In genomic region chr17:45246861-45247428, GRCh38 we compare ENCODE assay signal across 8 cellular contexts. TPM values are rescaled to one million over a fixed set of nuclear protein-coding genes. Genes with fewer than 3 reads are reported as not detected.
DNase-seq lines count a peak whose midpoint lies in the region; ATAC-seq and TF ChIP-seq lines count a peak whose summit lies in the region.

No MANE protein-coding gene starts in this region.

- H3K4me3 Mint-ChIP-seq in activated naive CD4-positive, alpha-beta T cell treated with anti-CD3 and anti-CD28 coated beads for 36 hours, result peak overlapping the region; percentile 81

- peaks cover 17% of the 10 kb centered on the region for H3K4me1 ChIP-seq in OCI-LY1 (ENCODE audit: insufficient read depth, low read length, severe bottlenecking)
- peaks cover 0 to 8% of the 10 kb centered on the region in 2 donors for H3K4me1 ChIP-seq in lung (ENCODE audit: control insufficient read depth in 2 of 2, insufficient read depth in 2 of 2, low read length in 2 of 2)
- no peaks in the 10 kb centered on the region for H3K4me1 ChIP-seq in urinary bladder (ENCODE audit: insufficient read depth)

- H3K79me2 ChIP-seq in OCI-LY1 (ENCODE audit: insufficient read depth, low read length), result no peaks in the 10 kb centered on the region

- WGBS in lung, 2 donors, result 15 to 25% methylated on average over 33 of the region's 33 CpGs
- WGBS in urinary bladder, result 9% methylated on average over 33 of the region's 33 CpGs

- H3K4me1 Mint-ChIP-seq in activated naive CD4-positive, alpha-beta T cell treated with anti-CD3 and anti-CD28 coated beads for 36 hours (ENCODE audit: low read depth), result peaks cover 48% of the 10 kb centered on the region

- H3K36me3 ChIP-seq in OCI-LY1 (ENCODE audit: insufficient read depth, low read length), result peaks cover 34% of the 10 kb centered on the region
- peaks cover 0 to 33% of the 10 kb centered on the region in 2 donors for H3K36me3 ChIP-seq in lung (ENCODE audit: control insufficient read depth in 2 of 2, insufficient read depth in 2 of 2, low read length in 2 of 2)
- no peaks in the 10 kb centered on the region for H3K36me3 ChIP-seq in urinary bladder (ENCODE audit: insufficient read depth)

- DNase-seq in activated naive CD4-positive, alpha-beta T cell treated with anti-CD3 and anti-CD28 coated beads for 36 hours, result peak; percentile 78
- DNase-seq in activated naive CD4-positive, alpha-beta T cell treated with Interleukin-2 at 50 U/mL for 16 hours, result no peak
- DNase-seq in cerebellar cortex (ENCODE audit: low spot score), result peak; percentile 36
- no peak for DNase-seq in lung (ENCODE audit: low spot score)
- no peak for DNase-seq in putamen (ENCODE audit: low spot score)
- DNase-seq in GDM1 (lab: John Stamatoyannopoulos, UW), result no peak

- H3K9me3 ChIP-seq in OCI-LY1 (ENCODE audit: low read length) (no peaks in the 10 kb centered on the region), lung (ENCODE audit: control insufficient read depth in 2 of 2, insufficient read depth in 1 of 2, low read length in 1 of 2) (no peaks in the 10 kb centered on the region)

- H3K9me3 Mint-ChIP-seq in activated naive CD4-positive, alpha-beta T cell treated with anti-CD3 and anti-CD28 coated beads for 36 hours, result no peaks in the 10 kb centered on the region

- H3K27me3 Mint-ChIP-seq in activated naive CD4-positive, alpha-beta T cell treated with anti-CD3 and anti-CD28 coated beads for 36 hours (ENCODE audit: low read depth), result no peaks in the 10 kb centered on the region

- H3K27me3 ChIP-seq in OCI-LY1 (ENCODE audit: insufficient read depth, low read length), result no peaks in the 10 kb centered on the region
- H3K27me3 ChIP-seq in lung (ENCODE audit: control insufficient read depth, insufficient read depth), result no peaks in the 10 kb centered on the region

- peaks cover 28% of the 10 kb centered on the region for H3K36me3 Mint-ChIP-seq in activated naive CD4-positive, alpha-beta T cell treated with anti-CD3 and anti-CD28 coated beads for 36 hours (ENCODE audit: low read depth)

- peak overlapping the region; percentile 86 for H3K27ac Mint-ChIP-seq in activated naive CD4-positive, alpha-beta T cell treated with anti-CD3 and anti-CD28 coated beads for 36 hours

- H4K20me1 ChIP-seq in OCI-LY1 (ENCODE audit: insufficient read depth, low read length), result no peaks in the 10 kb centered on the region

- H3K27ac ChIP-seq in OCI-LY1 (ENCODE audit: low read depth, low read length, poor library complexity, severe bottlenecking), result peak overlapping the region; percentile 66
- H3K27ac ChIP-seq in lung (ENCODE audit: low read depth in 1 of 2, low read length in 1 of 2), result peak overlapping the region in 1 of 2 donors; percentile 51
- peak overlapping the region; percentile 33 for H3K27ac ChIP-seq in urinary bladder (ENCODE audit: low read depth)

- peak overlapping the region; percentile 77 for H3K4me2 ChIP-seq in OCI-LY1 (ENCODE audit: low read length)

- intact Hi-C loops in activated naive CD4-positive, alpha-beta T cell treated with anti-CD3 and anti-CD28 coated beads for 36 hours (cut with micrococcal nuclease), result loop anchor here (1.0 kb wide), 7 partner anchors 12 to 99 kb away; partner anchors contain the start of genes HEXIM1, HEXIM2 and SPATA32

- H3K4me3 ChIP-seq in OCI-LY1 (ENCODE audit: low read depth, low read length, poor library complexity, severe bottlenecking) (peak overlapping the region; percentile 81), lung (peak overlapping the region; percentile 32), urinary bladder (ENCODE audit: low read depth, low read length) (peak overlapping the region; percentile 48)

- no peaks in the 10 kb centered on the region for H3K9me2 ChIP-seq in OCI-LY1 (ENCODE audit: low read depth, low read length)

- no peak overlapping the region for H2AFZ ChIP-seq in OCI-LY1 (ENCODE audit: low read length)

- CTCF ChIA-PET in activated naive CD4-positive, alpha-beta T cell treated with anti-CD3 and anti-CD28 coated beads for 36 hours (lab: Charles Lee), result interaction anchor here (0.6 to 5.6 kb wide), 12 partner anchors 9 to 182 kb away, joined by 3 to 35 read pairs (median 4); no protein-coding TSS in a partner anchor

- TF ChIP-seq CTCF in OCI-LY1 (IDR thresholded peaks at IDR 0.05; ENCODE audit: low read length), result peak; percentile 71
- TF ChIP-seq CTCF in lung (IDR thresholded peaks at IDR 0.05; ENCODE audit: control extremely low read depth, extremely low read depth), result no peak

- H3K9ac ChIP-seq in OCI-LY1 (ENCODE audit: low read length), result peak overlapping the region; percentile 79

- H3F3A ChIP-seq in OCI-LY1 (ENCODE audit: insufficient read depth, low read length), result no peaks in the 10 kb centered on the region

- no peak for ATAC-seq in lung (ENCODE audit: insufficient read depth, low FRiP score)

RNA-seq across cellular contexts. Expression of gene SPATA32, which starts 14.9 kb away (rescaled TPM):
- under 1 TPM in 1 of 2 experiments, not detected in 1; 0.12 TPM for total RNA-seq in activated naive CD4-positive, alpha-beta T cell treated with anti-CD3 and anti-CD28 coated beads for 36 hours
- total RNA-seq in lung (under 1 TPM in 1 of 2 donors, not detected in 1; 0.21 TPM), urinary bladder (not detected)
- polyA plus RNA-seq in lung (under 1 TPM; 0.08 to 0.40 TPM), urinary bladder (not detected)

RNA-seq across cellular contexts. Expression of gene FMNL1, which starts 25.3 kb away (rescaled TPM):
- 100 to 1,000 TPM; 228 to 242 TPM for total RNA-seq in activated naive CD4-positive, alpha-beta T cell treated with anti-CD3 and anti-CD28 coated beads for 36 hours
- 10 to 100 TPM; 25.0 to 83.7 TPM for total RNA-seq in lung
- 100 to 1,000 TPM in 1 of 2 donors, 10 to 100 TPM in 1; 29.5 to 135 TPM for polyA plus RNA-seq in lung
- total RNA-seq in urinary bladder, result 3.1 TPM
- 10.8 TPM for polyA plus RNA-seq in urinary bladder

Comparison
In these comparisons a context has a peak if more than half of its experiments do, and no peak if none do; other contexts are left out.
1. DNase-seq: peak in activated naive CD4-positive, alpha-beta T cell treated with anti-CD3 and anti-CD28 coated beads for 36 hours (single experiment) and cerebellar cortex (single experiment); none in activated naive CD4-positive, alpha-beta T cell treated with Interleukin-2 at 50 U/mL for 16 hours (single experiment), lung (single experiment), putamen (single experiment) and GDM1 (single experiment).
2. Peak in every context shown above with its lines, with median percentiles within 50 percentile points of each other: H3K4me3 ChIP-seq.